Comparison of ENCODE assay signal across 8 cellular contexts in the genomic region with DNA sequence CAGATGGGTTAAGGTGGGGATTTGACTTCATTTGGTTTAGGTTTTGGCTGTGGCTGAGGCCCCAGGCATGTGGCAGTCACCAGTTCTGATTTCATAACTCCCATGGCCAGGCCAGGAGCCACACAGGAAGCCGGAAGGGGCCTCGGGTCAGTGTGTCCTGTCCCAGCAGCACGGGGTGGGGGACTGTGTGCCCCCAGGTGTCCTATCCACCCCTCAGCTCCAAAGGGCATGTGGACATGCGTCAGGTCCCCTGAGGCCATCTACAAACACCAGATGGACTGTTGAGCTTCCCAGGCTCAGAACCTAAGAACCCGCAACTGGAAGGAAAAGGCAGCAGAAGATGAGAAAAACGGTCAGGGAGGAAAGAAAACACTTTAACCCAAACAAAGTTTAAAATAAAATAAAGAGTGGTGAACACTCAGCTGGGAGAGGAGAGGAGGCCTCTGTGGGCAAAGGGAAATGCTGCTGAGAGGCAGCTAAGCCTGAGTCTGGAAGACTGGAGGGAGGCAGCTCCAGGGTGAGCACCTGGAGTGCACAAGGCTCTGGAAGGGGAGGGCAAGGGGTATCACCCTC.
A peak's percentile ranks its signal among the peaks of the same experiment; 100 is the strongest.
DNase-seq lines count a peak whose midpoint lies in the region; ATAC-seq, FAIRE-seq and TF ChIP-seq lines count a peak whose summit lies in the region.

No MANE protein-coding gene starts in this region.

- no peak for TF ChIP-seq CTCF in ascending aorta (IDR thresholded peaks at IDR 0.05)
- TF ChIP-seq CTCF in HepG2 (CRISPR knock-in tag; IDR thresholded peaks at IDR 0.05), result peak; percentile 38
- no peak for TF ChIP-seq CTCF in testis (IDR thresholded peaks at IDR 0.05)
- TF ChIP-seq CTCF in Calu3 (IDR thresholded peaks at IDR 0.05; ENCODE audit: unreplicated experiment), result no peak

- CTCF ChIA-PET in HepG2 (lab: Yijun Ruan, JAX; ENCODE audit: low intra/inter-chr PET ratio, low total read pairs) (no interaction called here), Calu3 (lab: Charles Lee) (interaction anchor here (0.6 to 1.6 kb wide), 2 partner anchors 153 to 193 kb away, joined by 3 to 7 read pairs; no protein-coding TSS in a partner anchor)

- no peak for TF ChIP-seq POLR2A in HepG2 (IDR thresholded peaks at IDR 0.05; ENCODE audit: insufficient read depth in 1 of 2, low read depth in 2 of 2, low read length in 2 of 2)
- no peak for TF ChIP-seq POLR2A in testis (IDR thresholded peaks at IDR 0.05)

- peaks cover 50% of the 10 kb centered on the region for H3K4me1 Mint-ChIP-seq in T-helper 1 cell treated with Interleukin-12 subunit alpha and Interleukin-12 subunit beta and Interleukin-4 antibody, amounts not matched to agents 30 μg/mL and 1 μg/mL, for 36 hours (ENCODE audit: low read depth)
- H3K4me1 Mint-ChIP-seq in Calu3 (ENCODE audit: low read depth, unreplicated experiment), result peaks cover 20% of the 10 kb centered on the region

- peaks cover 8% of the 10 kb centered on the region for H3K9me3 Mint-ChIP-seq in T-helper 1 cell treated with Interleukin-12 subunit alpha and Interleukin-12 subunit beta and Interleukin-4 antibody, amounts not matched to agents 30 μg/mL and 1 μg/mL, for 36 hours
- peaks cover 3% of the 10 kb centered on the region for H3K9me3 Mint-ChIP-seq in Calu3 (ENCODE audit: low read depth, unreplicated experiment)

- no peaks in the 10 kb centered on the region for H3K27me3 ChIP-seq in ascending aorta
- H3K27me3 ChIP-seq in HepG2 (ENCODE audit: control insufficient read depth in 1 of 2, insufficient read depth in 2 of 2, low read length in 2 of 2), result no peaks in the 10 kb centered on the region
- H3K27me3 ChIP-seq in testis, result no peaks in the 10 kb centered on the region

- no peaks in the 10 kb centered on the region for H3K9me3 ChIP-seq in ascending aorta
- no peaks in the 10 kb centered on the region for H3K9me3 ChIP-seq in HepG2 (ENCODE audit: low read length)
- no peaks in the 10 kb centered on the region for H3K9me3 ChIP-seq in testis

- DNase-seq in T-helper 1 cell, result no peak
- peak; percentile 54 to 84 for DNase-seq in ascending aorta (ENCODE audit: low spot score in 2 of 2)
- peak; percentile 65 for DNase-seq in HepG2 (ENCODE audit: low spot score)
- DNase-seq in testis, result peak; percentile 30
- no peak for DNase-seq in OCI-M1 (lab: John Stamatoyannopoulos, UW)
- no peak for DNase-seq in UCSD-AML1 (lab: John Stamatoyannopoulos, UW; ENCODE audit: unreplicated experiment)
- no peak for DNase-seq in Calu3

- H3K27me3 Mint-ChIP-seq in T-helper 1 cell treated with Interleukin-12 subunit alpha and Interleukin-12 subunit beta and Interleukin-4 antibody, amounts not matched to agents 30 μg/mL and 1 μg/mL, for 36 hours (ENCODE audit: low read depth), result no peaks in the 10 kb centered on the region
- peaks cover 12% of the 10 kb centered on the region for H3K27me3 Mint-ChIP-seq in Calu3 (ENCODE audit: unreplicated experiment)

- H3K4me3 ChIP-seq in ascending aorta (no peak overlapping the region), HepG2 (replicated peaks in 1 of 3; ENCODE audit: insufficient read depth in 1 of 3, low read depth in 2 of 3, low read length in 3 of 3) (no peak overlapping the region; a peak in 1 of 6 replicates), testis (no peak overlapping the region)

- TF ChIP-seq EP300 in HepG2 (IDR thresholded peaks at IDR 0.05; ENCODE audit: low read depth in 2 of 2, low read length in 2 of 2) (peak; percentile 44 to 89; a peak in 2 of 4 replicates), HepG2 (CRISPR knock-in tag; IDR thresholded peaks at IDR 0.05; ENCODE audit: borderline replicate concordance) (peak; percentile 69; the same call in 1 of the 2 replicates)

- peak overlapping the region; percentile 82 to 85 for H3K27ac ChIP-seq in ascending aorta
- H3K27ac ChIP-seq in HepG2 (ENCODE audit: extremely low read length, insufficient read depth, low read length), result peak overlapping the region; percentile 92
- peak overlapping the region in 1 of 2 donors; percentile 47 for H3K27ac ChIP-seq in testis

- peak; percentile 78 for FAIRE-seq in HepG2 (lab: Jason Lieb, UNC)

- in situ Hi-C loops in HepG2 (cut with HindIII; ENCODE audit: extremely low pct_ligation_motif_present, low pct_unique_long_range_greater_than_20kb), result no loop called here

- intact Hi-C loops in ascending aorta (cut with DNase I) (loop anchor here (1.0 to 5.0 kb wide), 6 partner anchors 17 to 324 kb away; no protein-coding TSS in a partner anchor), HepG2 (cut with micrococcal nuclease; ENCODE audit: unreplicated experiment) (loop anchor here (1.0 kb wide), 1 partner anchor 42 kb away; no protein-coding TSS in a partner anchor), testis (cut with DNase I; ENCODE audit: low total_unique reads) (no loop called here), Calu3 (cut with micrococcal nuclease; ENCODE audit: unreplicated experiment) (no loop called here)

- 12% methylated on average over 5 of the region's 6 CpGs for WGBS in HepG2 (ENCODE audit: low lambda C conversion rate)
- 77 to 78% methylated on average over 6 of the region's 6 CpGs for WGBS in testis, 2 donors

- no peaks in the 10 kb centered on the region for H4K20me1 ChIP-seq in HepG2 (ENCODE audit: insufficient read depth, low read length)

- H3K36me3 ChIP-seq in ascending aorta, result no peaks in the 10 kb centered on the region
- H3K36me3 ChIP-seq in HepG2 (replicated peaks in 1 of 2; ENCODE audit: control insufficient read depth in 1 of 2, insufficient read depth in 2 of 2, low read length in 2 of 2), result no peaks in the 10 kb centered on the region
- no peaks in the 10 kb centered on the region for H3K36me3 ChIP-seq in testis (ENCODE audit: low read depth, missing control alignments)

- H3K4me3 Mint-ChIP-seq in T-helper 1 cell treated with Interleukin-12 subunit alpha and Interleukin-12 subunit beta and Interleukin-4 antibody, amounts not matched to agents 30 μg/mL and 1 μg/mL, for 36 hours, result peak overlapping the region; percentile 68
- H3K4me3 Mint-ChIP-seq in Calu3 (ENCODE audit: low read depth, unreplicated experiment), result no peak overlapping the region

- ATAC-seq in HepG2, result peak; percentile 98

- no peak overlapping the region for H2AFZ ChIP-seq in HepG2 (ENCODE audit: low read length)

- BruUV-seq in HepG2 (replicated peaks; lab: Mats Ljungman, UMichigan) (no TSS peak), Calu3 (replicated peaks; lab: Mats Ljungman, UMichigan) (no TSS peak)

- POLR2A ChIA-PET in HepG2 (lab: Yijun Ruan, JAX), result interaction anchor here (0.9 to 1.9 kb wide), 4 partner anchors 12 to 107 kb away, joined by 4 to 7 read pairs (median 6); no protein-coding TSS in a partner anchor

- TF ChIP-seq RAD21 in HepG2 (CRISPR knock-in tag; IDR thresholded peaks at IDR 0.05), result no peak

- peak overlapping the region; percentile 81 for H3K27ac Mint-ChIP-seq in T-helper 1 cell treated with Interleukin-12 subunit alpha and Interleukin-12 subunit beta and Interleukin-4 antibody, amounts not matched to agents 30 μg/mL and 1 μg/mL, for 36 hours
- no peak overlapping the region for H3K27ac Mint-ChIP-seq in Calu3 (ENCODE audit: unreplicated experiment)

- no peaks in the 10 kb centered on the region for H3K79me2 ChIP-seq in HepG2 (ENCODE audit: insufficient read depth, low read length)

- peaks cover 8 to 17% of the 10 kb centered on the region in 2 donors for H3K4me1 ChIP-seq in ascending aorta
- H3K4me1 ChIP-seq in HepG2 (ENCODE audit: insufficient read depth, low read length), result peaks cover 37% of the 10 kb centered on the region
- peaks cover 15% of the 10 kb centered on the region for H3K4me1 ChIP-seq in testis

- peak overlapping the region; percentile 48 for H3K4me2 ChIP-seq in HepG2 (ENCODE audit: low read depth, low read length)

- H3K36me3 Mint-ChIP-seq in T-helper 1 cell treated with Interleukin-12 subunit alpha and Interleukin-12 subunit beta and Interleukin-4 antibody, amounts not matched to agents 30 μg/mL and 1 μg/mL, for 36 hours (ENCODE audit: low read depth), result peaks cover 21% of the 10 kb centered on the region
- peaks cover 6% of the 10 kb centered on the region for H3K36me3 Mint-ChIP-seq in Calu3 (ENCODE audit: insufficient read depth, unreplicated experiment)

- peak overlapping the region; percentile 51 for H3K9ac ChIP-seq in HepG2 (ENCODE audit: insufficient read depth, low read depth, low read length)

TF ChIP-seq in HepG2, 621 proteins besides CTCF, POLR2A, EP300 and RAD21 (continues in another document):
- TF ChIP-seq ZFP37 (CRISPR knock-in tag; IDR thresholded peaks at IDR 0.05; ENCODE audit: borderline replicate concordance) (peak; percentile 90; the same call in 1 of the 2 replicates), ZNF333 (CRISPR knock-in tag; IDR thresholded peaks at IDR 0.05; ENCODE audit: borderline replicate concordance) (0 out of 2 replicates have a peak, but pooled peaks have one; percentile 37), TEAD3 (CRISPR knock-in tag; optimal IDR thresholded peaks at IDR 0.05; ENCODE audit: borderline replicate concordance) (peak; percentile 85), PITX1 (CRISPR knock-in tag; IDR thresholded peaks at IDR 0.05) (no peak; the same call in 1 of the 2 replicates), TRIM24 (CRISPR knock-in tag; IDR thresholded peaks at IDR 0.05) (peak; percentile 97), MED13 (CRISPR knock-in tag; IDR thresholded peaks at IDR 0.05) (peak; percentile 45; the same call in 1 of the 2 replicates), ZNF432 (CRISPR knock-in tag; IDR thresholded peaks at IDR 0.05; ENCODE audit: borderline replicate concordance) (no peak), SUZ12 (IDR thresholded peaks at IDR 0.05; ENCODE audit: low read depth, low read length) (no peak), DMAP1 (CRISPR knock-in tag; IDR thresholded peaks at IDR 0.05) (peak; percentile 67; the same call in 1 of the 2 replicates), PAWR (CRISPR knock-in tag; IDR thresholded peaks at IDR 0.05; ENCODE audit: borderline replicate concordance) (no peak), ZNF33A (CRISPR knock-in tag; IDR thresholded peaks at IDR 0.05; ENCODE audit: borderline replicate concordance) (peak; percentile 87; the same call in 1 of the 2 replicates)
- TF ChIP-seq, protein P1, sequence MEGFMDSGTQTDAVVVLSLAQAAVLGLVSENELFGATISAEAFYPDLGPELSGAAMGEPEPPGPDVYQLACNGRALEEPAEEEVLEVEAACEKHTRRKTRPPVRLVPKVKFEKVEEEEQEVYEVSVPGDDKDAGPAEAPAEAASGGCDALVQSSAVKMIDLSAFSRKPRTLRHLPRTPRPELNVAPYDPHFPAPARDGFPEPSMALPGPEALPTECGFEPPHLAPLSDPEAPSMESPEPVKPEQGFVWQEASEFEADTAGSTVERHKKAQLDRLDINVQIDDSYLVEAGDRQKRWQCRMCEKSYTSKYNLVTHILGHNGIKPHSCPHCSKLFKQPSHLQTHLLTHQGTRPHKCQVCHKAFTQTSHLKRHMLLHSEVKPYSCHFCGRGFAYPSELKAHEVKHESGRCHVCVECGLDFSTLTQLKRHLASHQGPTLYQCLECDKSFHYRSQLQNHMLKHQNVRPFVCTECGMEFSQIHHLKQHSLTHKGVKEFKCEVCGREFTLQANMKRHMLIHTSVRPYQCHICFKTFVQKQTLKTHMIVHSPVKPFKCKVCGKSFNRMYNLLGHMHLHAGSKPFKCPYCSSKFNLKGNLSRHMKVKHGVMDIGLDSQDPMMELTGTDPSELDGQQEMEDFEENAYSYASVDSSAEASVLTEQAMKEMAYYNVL (CRISPR knock-in tag; IDR thresholded peaks at IDR 0.05; ENCODE audit: borderline replicate concordance), result peak; percentile 92; the same call in 1 of the 2 replicates

Comparison
In these comparisons a context has a peak if more than half of its experiments do, and no peak if none do; other contexts are left out.
1. DNase-seq: peak in ascending aorta (2 of 2), HepG2 (single experiment) and testis (single experiment); none in T-helper 1 cell (0 of 5), OCI-M1 (single experiment), UCSD-AML1 (single experiment) and Calu3 (single experiment).
2. intact Hi-C loops: an anchor here in ascending aorta (1.0 to 5.0 kb wide) and HepG2 (1.0 kb wide); none called in testis and Calu3.